21 cellular contexts compared by ENCODE assay signal in genomic region chr11:97883086-97883485, GRCh38.
"Had no signal": no experiment of that assay in that cellular context is flagged by ENCODE, and none has a peak within 500 bp of the region (broad histone marks: within the 10 kb centered on the region; RNA-seq: fewer than 3 reads in every experiment).

No MANE protein-coding gene starts in this region.

- H3K27me3 ChIP-seq: adrenal gland had no signal

- H3K4me3 Mint-ChIP-seq: activated CD8-positive, alpha-beta T cell treated with anti-CD3 and anti-CD28 coated beads for 36 hours; activated naive CD8-positive, alpha-beta T cell treated with anti-CD3 and anti-CD28 coated beads, Interleukin-2, amount 10 ng/mL, durations not matched to agents 7 days and 5 days; brain had no signal

- H3K36me3 ChIP-seq: adrenal gland had no signal

- H3K4me3 ChIP-seq: adrenal gland had no signal

- H3K9me3 Mint-ChIP-seq: activated naive CD8-positive, alpha-beta T cell treated with anti-CD3 and anti-CD28 coated beads, Interleukin-2, amount 10 ng/mL, durations not matched to agents 7 days and 5 days had no signal

- H3K27ac Mint-ChIP-seq: activated CD8-positive, alpha-beta T cell treated with anti-CD3 and anti-CD28 coated beads for 36 hours; activated naive CD8-positive, alpha-beta T cell treated with anti-CD3 and anti-CD28 coated beads, Interleukin-2, amount 10 ng/mL, durations not matched to agents 7 days and 5 days; brain had no signal

- H3K9me3 ChIP-seq: adrenal gland had no signal

- DNase-seq: activated CD4-positive, alpha-beta T cell treated with anti-CD3 and anti-CD28 coated beads for 4 hours; activated CD8-positive, alpha-beta memory T cell treated with anti-CD3 and anti-CD28 coated beads, Interleukin-2, amount 50 U/mL, for 4 hours; activated CD8-positive, alpha-beta T cell treated with anti-CD3 and anti-CD28 coated beads for 36 hours; activated naive CD4-positive, alpha-beta T cell treated with anti-CD3 and anti-CD28 coated beads, Interleukin-2, amount 50 U/mL, for 16 hours; activated naive CD8-positive, alpha-beta T cell treated with anti-CD3 and anti-CD28 coated beads, Interleukin-2, amount 10 ng/mL, durations not matched to agents 7 days and 5 days; adrenal gland; anterior cingulate cortex; cerebellar nuclear complex; NCI-H1105 treated with DMSO at 0.1 percent for 48 hours; NCI-H146; NCI-H187 treated with DMSO at 0.1 percent for 48 hours; NCI-H2081 treated with DMSO at 0.1 percent for 48 hours; NCI-H2171; NCI-H2227 treated with DMSO at 0.1 percent for 48 hours; NCI-H446 treated with DMSO at 0.1 percent for 48 hours; NCI-H524 treated with DMSO at 0.1 percent for 48 hours; NCI-H748 treated with DMSO at 0.1 percent for 48 hours; SIG-M5; T-helper 1 cell had no signal

- H3K27me3 Mint-ChIP-seq: activated CD8-positive, alpha-beta T cell treated with anti-CD3 and anti-CD28 coated beads for 36 hours; activated naive CD8-positive, alpha-beta T cell treated with anti-CD3 and anti-CD28 coated beads, Interleukin-2, amount 10 ng/mL, durations not matched to agents 7 days and 5 days had no signal

- H3K27ac ChIP-seq: adrenal gland had no signal

- H3K4me1 ChIP-seq: adrenal gland had no signal

- H3K36me3 Mint-ChIP-seq: activated naive CD8-positive, alpha-beta T cell treated with anti-CD3 and anti-CD28 coated beads, Interleukin-2, amount 10 ng/mL, durations not matched to agents 7 days and 5 days; brain had no signal

- ATAC-seq: activated CD4-positive, CD25-positive, alpha-beta regulatory T cell treated with anti-CD3 and anti-CD28 coated beads, Interleukin-2, amount 50 U/mL, for 24 hours; activated CD8-positive, alpha-beta T cell treated with anti-CD3 and anti-CD28 coated beads for 36 hours had no signal

- H3K4me1 Mint-ChIP-seq: activated naive CD8-positive, alpha-beta T cell treated with anti-CD3 and anti-CD28 coated beads, Interleukin-2, amount 10 ng/mL, durations not matched to agents 7 days and 5 days; brain had no signal
